In the genomic region with DNA sequence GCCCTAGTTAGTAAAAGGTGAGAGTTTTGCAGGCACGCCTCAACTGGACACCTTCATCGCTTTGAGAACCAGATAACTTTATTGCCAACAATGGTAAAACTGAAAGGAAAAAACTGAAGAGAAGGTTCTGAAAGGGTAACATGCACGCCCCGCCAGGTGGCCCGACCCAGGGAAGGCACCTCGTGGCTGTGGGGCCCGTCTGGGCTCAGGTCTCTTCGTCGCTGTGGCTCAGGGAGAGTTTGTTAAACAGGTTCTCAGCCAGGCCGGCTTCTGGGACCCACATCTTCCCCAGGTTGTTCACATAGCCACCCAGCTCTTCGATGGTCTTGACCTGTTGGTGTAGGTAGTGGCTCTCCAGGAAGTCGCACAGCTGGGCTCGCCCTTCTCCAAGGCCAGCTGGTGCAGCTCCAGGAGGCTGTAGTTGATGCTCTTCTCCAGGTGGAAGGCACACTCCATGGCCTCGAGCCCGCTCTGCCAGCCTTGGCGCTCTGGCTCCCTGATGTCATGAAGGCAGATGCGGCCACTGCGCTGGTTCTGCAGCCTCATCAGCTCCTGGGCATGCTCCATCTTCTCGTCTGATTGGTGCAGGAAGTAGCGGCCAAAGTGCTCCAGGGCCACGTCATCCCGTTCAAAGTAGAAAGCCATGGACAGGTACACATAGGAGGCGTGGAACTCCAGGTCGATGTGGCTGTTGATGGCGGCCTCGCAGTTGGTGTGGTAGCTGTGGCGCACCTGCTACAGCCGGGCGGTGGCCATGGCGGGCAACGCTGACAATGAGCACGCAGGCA, we compare ENCODE assay signal across 20 cellular contexts.
DNase-seq lines count a peak whose midpoint lies in the region; TF ChIP-seq lines count a peak whose summit lies in the region.
"Had no signal": no experiment of that assay in that cellular context is flagged by ENCODE, and none has a peak within 500 bp of the region (broad histone marks: within the 10 kb centered on the region; RNA-seq: fewer than 3 reads in every experiment).

No MANE protein-coding gene starts in this region.

- peak; percentile 13 for DNase-seq in NCI-H2227 (lab: John Stamatoyannopoulos, UW; ENCODE audit: unreplicated experiment)
- no peak for DNase-seq in NCI-H2227 treated with DMSO at 0.1 percent for 48 hours (lab: John Stamatoyannopoulos, UW)
- DNase-seq in activated gamma-delta T cell (lab: John Stamatoyannopoulos, UW): peak; percentile 2
- no peak for DNase-seq in activated gamma-delta T cell treated with Interleukin-2 at 50 U/mL for 16 hours
- peak; percentile 89 for DNase-seq in chondrocyte (ENCODE audit: low spot score)
- no peak for DNase-seq in neuronal stem cell (ENCODE audit: low spot score)
- DNase-seq in UCSD-AML1 (lab: John Stamatoyannopoulos, UW; ENCODE audit: unreplicated experiment): no peak
- no peak for DNase-seq in trophoblast cell
- DNase-seq: Caco-2; CD4-positive, CD25-positive, alpha-beta regulatory T cell; CD8-positive, alpha-beta T cell; DMS153; DND-41; GM23248; H7; HCEC 1CT had no signal

- H3K14ac ChIP-seq in neuronal stem cell (ENCODE audit: low read length): no peak overlapping the region
- no peak overlapping the region for H3K14ac ChIP-seq in trophoblast cell (ENCODE audit: low read length)

- no peaks in the 10 kb centered on the region for H3K9me3 ChIP-seq in neuronal stem cell (replicated peaks in 1 of 2; ENCODE audit: control insufficient read depth in 2 of 2, insufficient read depth in 1 of 2, low read depth in 1 of 2, low read length in 2 of 2)
- H3K9me3 ChIP-seq in trophoblast cell (ENCODE audit: insufficient read depth, low read depth, low read length): no peaks in the 10 kb centered on the region
- H3K9me3 ChIP-seq: BLaER1, Caco-2 had no signal

- no peaks in the 10 kb centered on the region for H3K27me3 ChIP-seq in neuronal stem cell (ENCODE audit: control insufficient read depth in 3 of 3, insufficient read depth in 3 of 3, low read depth in 1 of 3, low read length in 3 of 3)
- no peaks in the 10 kb centered on the region for H3K27me3 ChIP-seq in trophoblast cell (ENCODE audit: insufficient read depth, low read length)
- H3K27me3 ChIP-seq: BLaER1 had no signal

- no peak overlapping the region for H3K27ac ChIP-seq in neuronal stem cell (replicated peaks; ENCODE audit: low read length)
- H3K27ac ChIP-seq in trophoblast cell (ENCODE audit: low read depth, low read length): no peak overlapping the region
- H3K27ac ChIP-seq: 22Rv1, BLaER1, C4-2B, GM23248 had no signal

- no peak overlapping the region for H3K4me3 ChIP-seq in neuronal stem cell (ENCODE audit: low read length in 2 of 2)
- no peak overlapping the region for H3K4me3 ChIP-seq in trophoblast cell (ENCODE audit: low read depth, low read length)
- H3K4me3 ChIP-seq: BLaER1, GM23248 had no signal

- H3K27ac Mint-ChIP-seq in chondrocyte (ENCODE audit: unreplicated experiment): no peak overlapping the region
- H3K27ac Mint-ChIP-seq: B cell; CD4-positive, CD25-positive, alpha-beta regulatory T cell; CD8-positive, alpha-beta T cell had no signal

- H4K8ac ChIP-seq in neuronal stem cell (ENCODE audit: low read depth, low read length) (no peak overlapping the region), trophoblast cell (ENCODE audit: low read depth, low read length) (no peak overlapping the region)

- H3K9ac ChIP-seq in neuronal stem cell (ENCODE audit: low read depth, low read length, poor library complexity) (no peak overlapping the region), trophoblast cell (ENCODE audit: low read length) (no peak overlapping the region)
- H3K9ac ChIP-seq: BLaER1, GM23248 had no signal

- no peak overlapping the region for H2BK15ac ChIP-seq in neuronal stem cell (ENCODE audit: low read length)

- H2BK12ac ChIP-seq in neuronal stem cell (ENCODE audit: low read length) (no peak overlapping the region), trophoblast cell (ENCODE audit: low read length) (no peak overlapping the region)

- H3K79me1 ChIP-seq in neuronal stem cell (ENCODE audit: low read depth, low read length): no peaks in the 10 kb centered on the region
- no peaks in the 10 kb centered on the region for H3K79me1 ChIP-seq in trophoblast cell (ENCODE audit: low read length)

- H3K18ac ChIP-seq in neuronal stem cell (ENCODE audit: low read length) (no peak overlapping the region), trophoblast cell (ENCODE audit: low read length) (no peak overlapping the region)

- H2AFZ ChIP-seq in neuronal stem cell (ENCODE audit: low read length) (no peak overlapping the region), trophoblast cell (ENCODE audit: insufficient read depth, low read length, poor library complexity) (no peak overlapping the region)
- H2AFZ ChIP-seq: GM23248 had no signal

- H2BK120ac ChIP-seq in neuronal stem cell (ENCODE audit: low read depth, low read length): no peak overlapping the region
- no peak overlapping the region for H2BK120ac ChIP-seq in trophoblast cell (ENCODE audit: insufficient read depth, low read length, poor library complexity)

- peak overlapping the region; percentile 31 for H3K23ac ChIP-seq in neuronal stem cell (ENCODE audit: low read depth, low read length, poor library complexity)
- H3K23ac ChIP-seq in trophoblast cell (ENCODE audit: low read length): no peak overlapping the region

- H3K4me1 Mint-ChIP-seq in chondrocyte (ENCODE audit: low read depth): no peaks in the 10 kb centered on the region
- H3K4me1 Mint-ChIP-seq: B cell had no signal

- H4K91ac ChIP-seq in neuronal stem cell (ENCODE audit: low read depth, low read length, poor library complexity) (no peak overlapping the region), trophoblast cell (ENCODE audit: low read depth, low read length) (no peak overlapping the region)

- H3K4me2 ChIP-seq in neuronal stem cell (ENCODE audit: insufficient read depth, low read length, poor library complexity, severe bottlenecking) (no peak overlapping the region), trophoblast cell (ENCODE audit: low read length) (no peak overlapping the region)
- H3K4me2 ChIP-seq: BLaER1 had no signal

- H3K79me2 ChIP-seq in trophoblast cell (ENCODE audit: control insufficient read depth, insufficient read depth, low read length, poor library complexity): no peaks in the 10 kb centered on the region

- no CpG with 5 or more reads among the region's 32 CpGs for WGBS in neuronal stem cell (ENCODE audit: extremely low coverage in 2 of 2, insufficient read length in 2 of 2, insufficient replicate concordance in 1 of 2), 2 donors
- WGBS in trophoblast cell (ENCODE audit: extremely low coverage, insufficient coverage, insufficient read length): no CpG with 5 or more reads among the region's 32 CpGs

- TF ChIP-seq CTCF in chondrocyte (IDR thresholded peaks at IDR 0.05): no peak

- H4K12ac ChIP-seq in trophoblast cell (ENCODE audit: low read depth, low read length): no peak overlapping the region

- H3K4me1 ChIP-seq in neuronal stem cell (ENCODE audit: control insufficient read depth in 2 of 2, insufficient read depth in 1 of 2, low read depth in 1 of 2, low read length in 2 of 2) (no peaks in the 10 kb centered on the region), trophoblast cell (ENCODE audit: control insufficient read depth in 1 of 2, insufficient read depth in 2 of 2, low read length in 2 of 2) (no peaks in the 10 kb centered on the region)
- H3K4me1 ChIP-seq: BLaER1, Caco-2 had no signal

- no peak overlapping the region for H2AK5ac ChIP-seq in neuronal stem cell (ENCODE audit: low read depth, low read length)
- H2AK5ac ChIP-seq in trophoblast cell (ENCODE audit: low read length): no peak overlapping the region

- peaks cover 5% of the 10 kb centered on the region for H3K27me3 Mint-ChIP-seq in chondrocyte (ENCODE audit: low read depth)
- H3K27me3 Mint-ChIP-seq: B cell; CD4-positive, CD25-positive, alpha-beta regulatory T cell had no signal

- H2BK5ac ChIP-seq in neuronal stem cell (ENCODE audit: low read length) (no peak overlapping the region), trophoblast cell (ENCODE audit: low read depth, low read length, poor library complexity) (no peak overlapping the region)

- peaks cover 13% of the 10 kb centered on the region for H3K9me3 Mint-ChIP-seq in chondrocyte (ENCODE audit: low read depth)
- H3K9me3 Mint-ChIP-seq: CD8-positive, alpha-beta T cell had no signal

- no peaks in the 10 kb centered on the region for H3K36me3 Mint-ChIP-seq in chondrocyte (ENCODE audit: low read depth)
- H3K36me3 Mint-ChIP-seq: CD4-positive, CD25-positive, alpha-beta regulatory T cell; CD8-positive, alpha-beta T cell had no signal

- no peak overlapping the region for H3K4me3 Mint-ChIP-seq in chondrocyte (ENCODE audit: unreplicated experiment)
- H3K4me3 Mint-ChIP-seq: B cell; CD8-positive, alpha-beta T cell had no signal

- no peaks in the 10 kb centered on the region for H3K36me3 ChIP-seq in neuronal stem cell (replicated peaks in 1 of 2; ENCODE audit: control insufficient read depth in 2 of 2, insufficient read depth in 2 of 2, low read length in 2 of 2)
- no peaks in the 10 kb centered on the region for H3K36me3 ChIP-seq in trophoblast cell (ENCODE audit: control insufficient read depth in 1 of 2, insufficient read depth in 2 of 2, low read length in 2 of 2)
- H3K36me3 ChIP-seq: BLaER1 had no signal

- no peak overlapping the region for H3K4ac ChIP-seq in neuronal stem cell (ENCODE audit: low read length)
- no peak overlapping the region for H3K4ac ChIP-seq in trophoblast cell (ENCODE audit: low read depth, low read length)

Comparison
In these comparisons a context has a peak if more than half of its experiments do, and no peak if none do; other contexts are left out.
1. DNase-seq: peak in NCI-H2227 (single experiment), activated gamma-delta T cell (single experiment) and chondrocyte (single experiment); none in NCI-H2227 treated with DMSO at 0.1 percent for 48 hours (single experiment), activated gamma-delta T cell treated with Interleukin-2 at 50 U/mL for 16 hours (single experiment), neuronal stem cell (single experiment), UCSD-AML1 (single experiment) and trophoblast cell (0 of 2).